In the genomic region with DNA sequence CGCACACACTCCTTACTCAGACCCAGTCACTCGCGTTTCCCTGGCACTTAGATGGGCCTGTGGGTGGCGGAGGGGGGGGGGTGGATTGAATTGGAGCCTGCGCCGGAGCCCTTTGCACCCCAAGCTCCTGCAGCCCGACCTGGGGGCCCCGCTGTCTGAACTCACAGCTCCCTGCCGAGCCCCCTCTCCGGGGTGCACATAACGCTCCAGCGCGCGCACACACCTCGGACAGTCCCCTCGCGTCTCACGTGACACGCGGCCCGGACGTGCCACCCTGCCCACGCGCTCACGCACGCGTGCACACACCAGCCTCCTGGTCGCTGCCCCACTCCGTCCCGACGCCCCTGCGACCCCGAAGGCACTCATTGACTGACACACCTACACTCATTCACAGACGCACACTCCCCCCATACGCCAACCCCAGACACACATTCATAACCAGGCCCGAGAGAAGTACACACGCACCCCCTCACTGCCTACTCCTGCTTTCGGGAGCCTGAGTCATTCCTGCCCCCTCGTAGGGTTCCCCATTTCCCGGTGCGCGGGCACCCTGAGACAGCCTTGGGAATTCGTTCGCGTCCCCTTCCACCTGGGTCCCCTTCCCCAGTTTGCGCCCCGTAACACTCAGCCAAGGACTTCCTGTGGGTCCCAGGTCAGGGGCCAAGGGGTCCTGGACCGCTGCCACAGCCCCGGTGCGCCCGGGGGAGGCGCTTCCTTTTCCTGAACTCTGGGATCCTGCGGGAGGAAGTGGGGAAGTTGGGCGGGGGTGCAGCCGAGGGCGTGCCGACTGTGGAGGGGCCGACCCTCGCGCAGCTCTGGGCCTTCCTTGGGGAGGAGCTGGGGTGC, we compare ENCODE assay signal across 8 cellular contexts. TPM values are rescaled to one million over a fixed set of nuclear protein-coding genes. Genes with fewer than 3 reads are reported as not detected.
DNase-seq lines count a peak whose midpoint lies in the region; FAIRE-seq and TF ChIP-seq lines count a peak whose summit lies in the region.

No MANE protein-coding gene starts in this region.

- H3K4me3 Mint-ChIP-seq in activated CD4-positive, alpha-beta memory T cell treated with anti-CD3 and anti-CD28 coated beads, Interleukin-2, amount 10 ng/mL, durations not matched to agents 7 days and 5 days = peak overlapping the region; percentile 68

- H3K14ac ChIP-seq in H1 (ENCODE audit: insufficient read length) = no peak overlapping the region

- TF ChIP-seq EP300 in H1 (IDR thresholded peaks at IDR 0.05; ENCODE audit: borderline replicate concordance in 1 of 2, low read depth in 2 of 2, low read length in 2 of 2) = no peak

- CTCF ChIA-PET in activated CD4-positive, alpha-beta memory T cell treated with anti-CD3 and anti-CD28 coated beads, Interleukin-2, amount 10 ng/mL, durations not matched to agents 7 days and 5 days (lab: Charles Lee) = interaction anchor here (1.4 to 7.6 kb wide), 4 partner anchors 23 to 95 kb away, joined by 4 to 135 read pairs (median 7); a partner anchor contains a TSS
- CTCF ChIA-PET in H1 (lab: Charles Lee; ENCODE audit: partially characterized antibody) = interaction anchor here (0.7 to 19.8 kb wide), 6 partner anchors 12 to 107 kb away, joined by 3 to 441 read pairs (median 4); a partner anchor contains a TSS

- H3K9me3 Mint-ChIP-seq in activated CD4-positive, alpha-beta memory T cell treated with anti-CD3 and anti-CD28 coated beads, Interleukin-2, amount 10 ng/mL, durations not matched to agents 7 days and 5 days = no peaks in the 10 kb centered on the region

- H3K4me2 ChIP-seq in Loucy (ENCODE audit: low read depth, low read length, poor library complexity, severe bottlenecking) (peak overlapping the region; percentile 55), H1 (ENCODE audit: insufficient read depth in 1 of 2, low read depth in 2 of 2, low read length in 2 of 2) (peak overlapping the region; percentile 93 to 96)

- peak overlapping the region; percentile 93 for H3K18ac ChIP-seq in H1 (ENCODE audit: extremely low read depth, low read length)

- peak overlapping the region; percentile 87 for H3K56ac ChIP-seq in H1 (replicated peaks; ENCODE audit: insufficient read length, low read depth, low read length)

- H2AFZ ChIP-seq in Loucy (ENCODE audit: low read length) (no peak overlapping the region), H1 (ENCODE audit: low read length) (no peak overlapping the region)

- H3K9me2 ChIP-seq in Loucy (replicated peaks; ENCODE audit: low read depth, low read length) = no peaks in the 10 kb centered on the region

- DNase-seq in BE2C = no peak
- DNase-seq in activated CD4-positive, alpha-beta memory T cell treated with anti-CD3 and anti-CD28 coated beads, Interleukin-2, amount 10 ng/mL, durations not matched to agents 7 days and 5 days = no peak
- peak in 1 of 2 experiments; percentile 77 for DNase-seq in H1 (ENCODE audit: low read depth in 1 of 2, low spot score in 2 of 2)
- no peak for DNase-seq in DMS79 treated with DMSO at 0.1 percent for 48 hours (lab: John Stamatoyannopoulos, UW)
- no peak for DNase-seq in DMS 273 (lab: John Stamatoyannopoulos, UW; ENCODE audit: unreplicated experiment)

- TF ChIP-seq RAD21 in H1 (IDR thresholded peaks at IDR 0.05 in 1 of 2, conservative IDR thresholded peaks at IDR 0.05 in 1 of 2; ENCODE audit: low read depth in 2 of 2, low read length in 2 of 2) = no peak

- WGBS in H1 (ENCODE audit: extremely low coverage in 1 of 2, insufficient coverage in 1 of 2, insufficient read length in 1 of 2, insufficient replicate concordance in 2 of 2, low coverage in 1 of 2, low lambda C conversion rate in 2 of 2, missing lambda C conversion rate in 1 of 2), 2 experiments = 1% methylated on average over 50 of the region's 60 CpGs; no CpG with 5 or more reads in 1 of the 2 experiments

- H3K9ac ChIP-seq in Loucy (ENCODE audit: low read depth, low read length, poor library complexity, severe bottlenecking) (peak overlapping the region; percentile 55), H1 (replicated peaks in 1 of 4; ENCODE audit: extremely low read depth in 1 of 4, low read depth in 3 of 4, low read length in 3 of 4) (peak overlapping the region in 2 of 4 experiments; percentile 8 to 29; a peak in 3 of 7 replicates), subcutaneous abdominal adipose tissue (ENCODE audit: low read length in 5 of 5) (peak overlapping the region; percentile 11 to 81 (median 76))

- H3K27me3 ChIP-seq in BE2C (no peaks in the 10 kb centered on the region), Loucy (ENCODE audit: insufficient read depth, low read length, poor library complexity, severe bottlenecking) (no peaks in the 10 kb centered on the region), H1 (replicated peaks in 1 of 4; ENCODE audit: control insufficient read depth in 3 of 4, extremely low read depth in 1 of 4, insufficient read depth in 3 of 4, low read length in 3 of 4) (no peaks in the 10 kb centered on the region; a peak in 1 of 7 replicates), mononuclear cell (ENCODE audit: insufficient read depth, low read length) (peaks cover 5% of the 10 kb centered on the region), subcutaneous abdominal adipose tissue (ENCODE audit: control insufficient read depth in 5 of 5, insufficient read depth in 4 of 5, low read length in 5 of 5) (no peaks in the 10 kb centered on the region)

- no peak overlapping the region for H2BK120ac ChIP-seq in H1 (replicated peaks; ENCODE audit: low read depth, low read length)

- no peak overlapping the region; the same call in 1 of the 2 replicates for H4K8ac ChIP-seq in H1 (ENCODE audit: extremely low read depth, insufficient read depth, low read length)

- no peaks in the 10 kb centered on the region for H3K36me3 Mint-ChIP-seq in activated CD4-positive, alpha-beta memory T cell treated with anti-CD3 and anti-CD28 coated beads, Interleukin-2, amount 10 ng/mL, durations not matched to agents 7 days and 5 days (ENCODE audit: low read depth)

- peaks cover 9% of the 10 kb centered on the region for H3K36me3 ChIP-seq in BE2C
- H3K36me3 ChIP-seq in Loucy (ENCODE audit: insufficient read depth, low read length) = no peaks in the 10 kb centered on the region
- peaks cover 0 to 3% (median 0%) of the 10 kb centered on the region in 4 experiments; a peak in 1 of 8 replicates for H3K36me3 ChIP-seq in H1 (ENCODE audit: control insufficient read depth in 2 of 4, insufficient read depth in 4 of 4, low read length in 3 of 4)
- peaks cover 0 to 26% (median 15%) of the 10 kb centered on the region in 5 donors for H3K36me3 ChIP-seq in subcutaneous abdominal adipose tissue (ENCODE audit: control insufficient read depth in 5 of 5, insufficient read depth in 5 of 5, low read length in 5 of 5)

- TF ChIP-seq CTCF in BE2C (IDR thresholded peaks at IDR 0.05; ENCODE audit: low read depth, low read length) (no peak), Loucy (conservative IDR thresholded peaks at IDR 0.05; ENCODE audit: low read length) (no peak), H1 (IDR thresholded peaks at IDR 0.05; ENCODE audit: control extremely low read depth in 1 of 3, insufficient read depth in 1 of 3, low read depth in 1 of 3, low read length in 3 of 3) (no peak)

- peaks cover 9% of the 10 kb centered on the region for H3K27me3 Mint-ChIP-seq in activated CD4-positive, alpha-beta memory T cell treated with anti-CD3 and anti-CD28 coated beads, Interleukin-2, amount 10 ng/mL, durations not matched to agents 7 days and 5 days

- POLR2A ChIA-PET in activated CD4-positive, alpha-beta memory T cell treated with anti-CD3 and anti-CD28 coated beads, Interleukin-2, amount 10 ng/mL, durations not matched to agents 7 days and 5 days (lab: Charles Lee) = interaction anchor here (0.6 to 22.2 kb wide), 9 partner anchors 8 to 136 kb away, joined by 3 to 463 read pairs (median 4); a partner anchor contains a TSS
- POLR2A ChIA-PET in H1 (lab: Charles Lee; ENCODE audit: partially characterized antibody) = interaction anchor here (0.8 to 41.8 kb wide), 5 partner anchors 14 to 32 kb away, joined by 3 to 1575 read pairs (median 3); a partner anchor contains a TSS

- peak overlapping the region; percentile 92; the same call in 1 of the 2 replicates for H2BK5ac ChIP-seq in H1 (ENCODE audit: low read depth, low read length)

- peak overlapping the region; percentile 68 for H3K4me3 ChIP-seq in BE2C (ENCODE audit: low read depth, low read length)
- H3K4me3 ChIP-seq in Loucy (ENCODE audit: low read length, poor library complexity, severe bottlenecking) = peak overlapping the region; percentile 71
- peak overlapping the region; percentile 64 to 82 (median 78) for H3K4me3 ChIP-seq in H1 (ENCODE audit: extremely low read depth in 1 of 4, insufficient read depth in 2 of 4, low read depth in 3 of 4, low read length in 4 of 4)
- peak overlapping the region; percentile 36 for H3K4me3 ChIP-seq in mononuclear cell (ENCODE audit: low read length)
- H3K4me3 ChIP-seq in subcutaneous abdominal adipose tissue (ENCODE audit: low read depth in 1 of 5, low read length in 5 of 5) = peak overlapping the region; percentile 71 to 79 (median 75)

- FAIRE-seq in H1 (lab: Jason Lieb, UNC) = no peak

- no peaks in the 10 kb centered on the region; the same call in 1 of the 2 replicates for H3K79me1 ChIP-seq in H1 (ENCODE audit: low read depth, low read length)

- no peak overlapping the region for H2AK5ac ChIP-seq in H1 (ENCODE audit: low read depth, low read length)

- peaks cover 50% of the 10 kb centered on the region for H3K4me1 Mint-ChIP-seq in activated CD4-positive, alpha-beta memory T cell treated with anti-CD3 and anti-CD28 coated beads, Interleukin-2, amount 10 ng/mL, durations not matched to agents 7 days and 5 days

- no peak for TF ChIP-seq POLR2A in H1 (IDR thresholded peaks at IDR 0.05; ENCODE audit: control extremely low read depth in 1 of 2, low read depth in 2 of 2, low read length in 2 of 2)

- H3K23ac ChIP-seq in H1 (ENCODE audit: insufficient read length) = no peak overlapping the region

- H4K20me1 ChIP-seq in Loucy (ENCODE audit: insufficient read depth, low read length, poor library complexity, severe bottlenecking) (no peaks in the 10 kb centered on the region), H1 (replicated peaks in 1 of 2; ENCODE audit: control insufficient read depth in 1 of 2, insufficient read depth in 2 of 2, low read length in 2 of 2) (peaks cover 0 to 3% of the 10 kb centered on the region in 2 experiments)

- no peaks in the 10 kb centered on the region for H3K79me2 ChIP-seq in Loucy (ENCODE audit: insufficient read depth, low read length)
- H3K79me2 ChIP-seq in H1 (ENCODE audit: control insufficient read depth in 1 of 2, insufficient read depth in 2 of 2, low read length in 2 of 2) = no peaks in the 10 kb centered on the region; a peak in 2 of 4 replicates

- H3K27ac Mint-ChIP-seq in activated CD4-positive, alpha-beta memory T cell treated with anti-CD3 and anti-CD28 coated beads, Interleukin-2, amount 10 ng/mL, durations not matched to agents 7 days and 5 days = peak overlapping the region; percentile 3

- H3K4me1 ChIP-seq in BE2C (peaks cover 9% of the 10 kb centered on the region), Loucy (ENCODE audit: insufficient read depth, low read length, poor library complexity, severe bottlenecking) (peaks cover 18% of the 10 kb centered on the region), H1 (replicated peaks in 1 of 4; ENCODE audit: control insufficient read depth in 3 of 4, insufficient read depth in 4 of 4, low read length in 3 of 4) (peaks cover 10 to 22% (median 19%) of the 10 kb centered on the region in 4 experiments), mononuclear cell (ENCODE audit: insufficient read depth, low read length) (peaks cover 45% of the 10 kb centered on the region), subcutaneous abdominal adipose tissue (ENCODE audit: control insufficient read depth in 5 of 5, insufficient read depth in 5 of 5, low read length in 5 of 5) (peaks cover 5 to 49% (median 31%) of the 10 kb centered on the region in 5 donors)

- H2BK15ac ChIP-seq in H1 (ENCODE audit: low read length) = peak overlapping the region; percentile 92; the same call in 1 of the 2 replicates

- H2BK20ac ChIP-seq in H1 (ENCODE audit: low read length) = peak overlapping the region; percentile 90; the same call in 1 of the 2 replicates

- H3K23me2 ChIP-seq in H1 (ENCODE audit: low read depth, low read length) = peaks cover 14% of the 10 kb centered on the region

- H3K27ac ChIP-seq in H1 (ENCODE audit: low read depth, low read length) (no peak overlapping the region), subcutaneous abdominal adipose tissue (ENCODE audit: low read depth, low read length) (peak overlapping the region; percentile 89)

- H3K9me3 ChIP-seq in BE2C (no peaks in the 10 kb centered on the region), Loucy (ENCODE audit: insufficient read depth, low read depth, low read length) (no peaks in the 10 kb centered on the region), H1 (ENCODE audit: insufficient read depth in 2 of 2, low read depth in 1 of 2, low read length in 1 of 2) (no peaks in the 10 kb centered on the region), mononuclear cell (ENCODE audit: low read depth, low read length) (no peaks in the 10 kb centered on the region), subcutaneous abdominal adipose tissue (ENCODE audit: control insufficient read depth in 5 of 5, low read length in 5 of 5) (no peaks in the 10 kb centered on the region)

- H4K5ac ChIP-seq in H1 (ENCODE audit: insufficient read length, low read depth, low read length) = peak overlapping the region; percentile 6

- peak overlapping the region; percentile 47 for H4K91ac ChIP-seq in H1 (replicated peaks; ENCODE audit: insufficient read length, low read length)

- H2BK12ac ChIP-seq in H1 (ENCODE audit: low read depth, low read length) = peak overlapping the region; percentile 96

- peak overlapping the region; percentile 84 for H3K4ac ChIP-seq in H1 (replicated peaks; ENCODE audit: insufficient read length, low read depth, low read length)

- no peaks in the 10 kb centered on the region; the same call in 1 of the 2 replicates for H3F3A ChIP-seq in Loucy (ENCODE audit: low read depth)

RNA-seq across cellular contexts. Expression of a gene that starts 1.1 kb away (rescaled TPM):
- 31.1 TPM for polyA plus RNA-seq in BE2C (2012; ENCODE audit: insufficient read depth, insufficient read length, low read depth)
- total RNA-seq in activated CD4-positive, alpha-beta memory T cell treated with anti-CD3 and anti-CD28 coated beads, Interleukin-2, amount 10 ng/mL, durations not matched to agents 7 days and 5 days = 1 to 10 TPM; 7.0 TPM
- 15.1 and 16.7 TPM in 2 replicates for total RNA-seq in H1 (2021; fragmentation: NEBNext Ultra II Directional; extraction: Animal tissue kit (Norgen Biotek cat#: 25700))
- 6.3 and 9.3 TPM in 2 replicates for polyA plus RNA-seq in H1 (2011; rRNA removed)
- 8.4 TPM for polyA plus RNA-seq in H1 (2011; cell fraction: cytosol; rRNA removed)
- 20.6 TPM for polyA plus RNA-seq in H1 (2011; cell fraction: nucleus; rRNA removed)
- polyA plus RNA-seq in H1 (2012, experiment 1 of 2) = 17.1 to 26.1 TPM (median 23.5 TPM) in 4 replicates
- 21.5 TPM for polyA plus RNA-seq in H1 (2012, experiment 2 of 2)
- 6.6 TPM for polyA plus RNA-seq in H1 (2013, experiment 1 of 2)
- polyA plus RNA-seq in H1 (2013, experiment 2 of 2) = 7.1 TPM
- polyA minus RNA-seq in H1 (2011; rRNA and poly(A)+ RNA removed) = 5.1 and 6.0 TPM in 2 replicates
- polyA minus RNA-seq in H1 (2011; cell fraction: cytosol; rRNA and poly(A)+ RNA removed) = 11.2 TPM
- 7.2 TPM for polyA minus RNA-seq in H1 (2011; cell fraction: nucleus; rRNA and poly(A)+ RNA removed)
- 4.7 TPM for total RNA-seq in mononuclear cell

RNA-seq across cellular contexts. Expression of a gene that starts 38.0 kb away (rescaled TPM):
- not detected for polyA plus RNA-seq in BE2C (2012; ENCODE audit: insufficient read depth, insufficient read length, low read depth)
- 10 to 100 TPM; 58.3 to 61.1 TPM for total RNA-seq in activated CD4-positive, alpha-beta memory T cell treated with anti-CD3 and anti-CD28 coated beads, Interleukin-2, amount 10 ng/mL, durations not matched to agents 7 days and 5 days
- not detected in 2 replicates for total RNA-seq in H1 (2021; fragmentation: NEBNext Ultra II Directional; extraction: Animal tissue kit (Norgen Biotek cat#: 25700))
- polyA plus RNA-seq in H1 (2011; rRNA removed) = 0.05 TPM in 1 of 2 replicates, not detected in the other
- polyA plus RNA-seq in H1 (2011; cell fraction: cytosol; rRNA removed) = 0.04 TPM
- not detected for polyA plus RNA-seq in H1 (2011; cell fraction: nucleus; rRNA removed)
- not detected in 4 replicates for polyA plus RNA-seq in H1 (2012, experiment 1 of 2)
- polyA plus RNA-seq in H1 (2012, experiment 2 of 2) = not detected
- 0.02 TPM for polyA plus RNA-seq in H1 (2013, experiment 1 of 2)
- 0.02 TPM for polyA plus RNA-seq in H1 (2013, experiment 2 of 2)
- 0.05 TPM in 1 of 2 replicates, not detected in the other for polyA minus RNA-seq in H1 (2011; rRNA and poly(A)+ RNA removed)
- polyA minus RNA-seq in H1 (2011; cell fraction: cytosol; rRNA and poly(A)+ RNA removed) = not detected
- not detected for polyA minus RNA-seq in H1 (2011; cell fraction: nucleus; rRNA and poly(A)+ RNA removed)
- 15.7 TPM for total RNA-seq in mononuclear cell

RNA-seq across cellular contexts. Expression of a gene that starts 45.3 kb away (rescaled TPM):
- 150 TPM for polyA plus RNA-seq in BE2C (2012; ENCODE audit: insufficient read depth, insufficient read length, low read depth)
- 100 to 1,000 TPM; 329 to 334 TPM for total RNA-seq in activated CD4-positive, alpha-beta memory T cell treated with anti-CD3 and anti-CD28 coated beads, Interleukin-2, amount 10 ng/mL, durations not matched to agents 7 days and 5 days
- 625 and 635 TPM in 2 replicates for total RNA-seq in H1 (2021; fragmentation: NEBNext Ultra II Directional; extraction: Animal tissue kit (Norgen Biotek cat#: 25700))
- 142 and 171 TPM in 2 replicates for polyA plus RNA-seq in H1 (2011; rRNA removed)
- 209 TPM for polyA plus RNA-seq in H1 (2011; cell fraction: cytosol; rRNA removed)
- polyA plus RNA-seq in H1 (2011; cell fraction: nucleus; rRNA removed) = 433 TPM
- polyA plus RNA-seq in H1 (2012, experiment 1 of 2) = 357 to 670 TPM (median 408 TPM) in 4 replicates
- polyA plus RNA-seq in H1 (2012, experiment 2 of 2) = 16.3 TPM
- 602 TPM for polyA plus RNA-seq in H1 (2013, experiment 1 of 2)
- polyA plus RNA-seq in H1 (2013, experiment 2 of 2) = 545 TPM
- polyA minus RNA-seq in H1 (2011; rRNA and poly(A)+ RNA removed) = 512 and 884 TPM in 2 replicates
- 185 TPM for polyA minus RNA-seq in H1 (2011; cell fraction: cytosol; rRNA and poly(A)+ RNA removed)
- polyA minus RNA-seq in H1 (2011; cell fraction: nucleus; rRNA and poly(A)+ RNA removed) = 342 TPM
- total RNA-seq in mononuclear cell = 161 TPM

Comparison
In these comparisons a context has a peak if more than half of its experiments do, and no peak if none do; other contexts are left out.
1. RNA of a gene that starts 38.0 kb away (total RNA-seq): 58.3 to 61.1 TPM in activated CD4-positive, alpha-beta memory T cell treated with anti-CD3 and anti-CD28 coated beads, Interleukin-2, amount 10 ng/mL, durations not matched to agents 7 days and 5 days and 15.7 TPM in mononuclear cell (single experiment); not detected in H1; every median in the first group is over 10 times any median in the second.
2. Peak in every context shown above with its lines, with median percentiles within 50 percentile points of each other: H3K4me3 ChIP-seq.